Comparison of ENCODE assay signal across 28 cellular contexts in genomic region chr11:40401132-40401853, GRCh38.
DNase-seq lines count a peak whose midpoint lies in the region; TF ChIP-seq lines count a peak whose summit lies in the region.
"Had no signal": no experiment of that assay in that cellular context is flagged by ENCODE, and none has a peak within 500 bp of the region (broad histone marks: within the 10 kb centered on the region; RNA-seq: fewer than 3 reads in every experiment).

No MANE protein-coding gene starts in this region.

- CTCF ChIA-PET in CD4-positive, alpha-beta memory T cell (lab: Charles Lee; ENCODE audit: partially characterized antibody), result no interaction called here

- H3K4me3 ChIP-seq in AG10803 (ENCODE audit: low read length) (no peak overlapping the region), choroid plexus epithelial cell (ENCODE audit: low read depth, low read length) (no peak overlapping the region)
- no peak overlapping the region for H3K4me3 ChIP-seq in Jurkat, Clone E6-1 (ENCODE audit: low read length)
- no peak overlapping the region for H3K4me3 ChIP-seq in CD4-positive, alpha-beta memory T cell (ENCODE audit: low read length in 2 of 2)
- H3K4me3 ChIP-seq: colonic mucosa, heart left ventricle, neural progenitor cell, right atrium auricular region, SJSA1, spleen had no signal

- H3K9me3 Mint-ChIP-seq in CD4-positive, alpha-beta memory T cell, result peaks cover 2 to 32% (median 12%) of the 10 kb centered on the region in 8 donors
- no peaks in the 10 kb centered on the region for H3K9me3 Mint-ChIP-seq in nephron progenitor cell
- H3K9me3 Mint-ChIP-seq: neural progenitor cell had no signal

- no peak overlapping the region for H3K4me3 Mint-ChIP-seq in CD4-positive, alpha-beta memory T cell
- no peak overlapping the region for H3K4me3 Mint-ChIP-seq in nephron progenitor cell
- H3K4me3 Mint-ChIP-seq: activated CD8-positive, alpha-beta T cell treated with anti-CD3 and anti-CD28 coated beads for 36 hours; activated naive CD8-positive, alpha-beta T cell; memory B cell; neural progenitor cell had no signal

- H3K27ac ChIP-seq in CD4-positive, alpha-beta memory T cell (ENCODE audit: low read depth, low read length), result no peak overlapping the region
- H3K27ac ChIP-seq: colonic mucosa, heart left ventricle, neural progenitor cell, parathyroid adenoma, right atrium auricular region, SJSA1, spleen had no signal

- no peaks in the 10 kb centered on the region for H3K4me1 ChIP-seq in CD4-positive, alpha-beta memory T cell (ENCODE audit: insufficient read depth, low read length)
- H3K4me1 ChIP-seq: colonic mucosa, heart left ventricle, neural progenitor cell, parathyroid adenoma, right atrium auricular region, spleen had no signal

- H3K27me3 ChIP-seq in CD4-positive, alpha-beta memory T cell (ENCODE audit: insufficient read depth, low read length), result no peaks in the 10 kb centered on the region
- H3K27me3 ChIP-seq: colonic mucosa, heart left ventricle, neural progenitor cell, right atrium auricular region, SJSA1, spleen had no signal

- peak; percentile 13; the same call in 1 of the 2 replicates for TF ChIP-seq CTCF in AG10803 (conservative IDR thresholded peaks at IDR 0.05; ENCODE audit: low read length)
- peak; percentile 20 for TF ChIP-seq CTCF in choroid plexus epithelial cell (conservative IDR thresholded peaks at IDR 0.05; ENCODE audit: low read depth, low read length)
- no peak for TF ChIP-seq CTCF in nephron progenitor cell (IDR thresholded peaks at IDR 0.05)

- no peaks in the 10 kb centered on the region for H3K9me3 ChIP-seq in CD4-positive, alpha-beta memory T cell (ENCODE audit: control insufficient read depth in 1 of 2, low read length in 2 of 2)
- H3K9me3 ChIP-seq: colonic mucosa, right atrium auricular region, SJSA1 had no signal

- intact Hi-C loops in CD4-positive, alpha-beta memory T cell (cut with micrococcal nuclease), result no loop called here

- no peaks in the 10 kb centered on the region for H3K36me3 ChIP-seq in CD4-positive, alpha-beta memory T cell (ENCODE audit: insufficient read depth, low read length)
- H3K36me3 ChIP-seq: colonic mucosa, heart left ventricle, neural progenitor cell, right atrium auricular region, SJSA1, spleen had no signal

- POLR2A ChIA-PET in CD4-positive, alpha-beta memory T cell (lab: Charles Lee; ENCODE audit: partially characterized antibody), result no interaction called here

- no peak overlapping the region for H3K27ac Mint-ChIP-seq in CD4-positive, alpha-beta memory T cell
- H3K27ac Mint-ChIP-seq in nephron progenitor cell, result no peak overlapping the region
- H3K27ac Mint-ChIP-seq: activated CD8-positive, alpha-beta T cell treated with anti-CD3 and anti-CD28 coated beads for 36 hours; activated naive CD8-positive, alpha-beta T cell; memory B cell; neural progenitor cell had no signal

- H3K27me3 Mint-ChIP-seq in CD4-positive, alpha-beta memory T cell, result no peaks in the 10 kb centered on the region
- H3K27me3 Mint-ChIP-seq in nephron progenitor cell (ENCODE audit: low read depth, poor library complexity), result no peaks in the 10 kb centered on the region
- H3K27me3 Mint-ChIP-seq: activated CD8-positive, alpha-beta T cell treated with anti-CD3 and anti-CD28 coated beads for 36 hours; activated naive CD8-positive, alpha-beta T cell; memory B cell had no signal

- no peaks in the 10 kb centered on the region for H3K4me1 Mint-ChIP-seq in CD4-positive, alpha-beta memory T cell
- no peaks in the 10 kb centered on the region for H3K4me1 Mint-ChIP-seq in nephron progenitor cell
- H3K4me1 Mint-ChIP-seq: memory B cell had no signal

- DNase-seq in AG10803 (ENCODE audit: low read depth) (no peak), NCI-H345 treated with DMSO at 0.1 percent for 48 hours (lab: John Stamatoyannopoulos, UW; ENCODE audit: unreplicated experiment) (peak; percentile 36), choroid plexus epithelial cell (ENCODE audit: low read depth) (no peak), activated gamma-delta T cell treated with Interleukin-2 at 50 U/mL for 16 hours (no peak), nephron progenitor cell (no peak)
- DNase-seq in Jurkat, Clone E6-1 (ENCODE audit: low read depth, low spot score), result peak; percentile 12
- no peak for DNase-seq in CD4-positive, alpha-beta memory T cell
- DNase-seq in activated CD4-positive, alpha-beta T cell treated with anti-CD3 and anti-CD28 coated beads, Interleukin-2, amount 50 U/mL, for 48 hours, result no peak
- DNase-seq: activated CD4-positive, CD25-positive, alpha-beta regulatory T cell treated with anti-CD3 and anti-CD28 coated beads, Interleukin-2, amount 50 U/mL, for 72 hours; activated CD8-positive, alpha-beta T cell treated with anti-CD3 and anti-CD28 coated beads for 36 hours; activated T-cell treated with anti-CD3 and anti-CD28 coated beads for 4 hours; anterior cingulate cortex; colonic mucosa; DND-41; effector memory CD4-positive, alpha-beta T cell; erythroblast; heart left ventricle; KBM-7; kidney glomerular epithelial cell; NCI-H187; spleen; trophoblast cell had no signal

- no peaks in the 10 kb centered on the region for H3K36me3 Mint-ChIP-seq in CD4-positive, alpha-beta memory T cell
- H3K36me3 Mint-ChIP-seq in nephron progenitor cell (ENCODE audit: low read depth), result no peaks in the 10 kb centered on the region
- H3K36me3 Mint-ChIP-seq: activated naive CD8-positive, alpha-beta T cell; memory B cell; neural progenitor cell had no signal

Comparison
In these comparisons a context has a peak if more than half of its experiments do, and no peak if none do; other contexts are left out.
1. DNase-seq: peak in Jurkat, Clone E6-1 (single experiment) and NCI-H345 treated with DMSO at 0.1 percent for 48 hours (single experiment); none in AG10803 (single experiment), choroid plexus epithelial cell (single experiment), CD4-positive, alpha-beta memory T cell (0 of 5), activated CD4-positive, alpha-beta T cell treated with anti-CD3 and anti-CD28 coated beads, Interleukin-2, amount 50 U/mL, for 48 hours (0 of 2), activated gamma-delta T cell treated with Interleukin-2 at 50 U/mL for 16 hours (single experiment) and nephron progenitor cell (single experiment).